Comparison of ENCODE assay signal across 1 cellular context in the genomic region with DNA sequence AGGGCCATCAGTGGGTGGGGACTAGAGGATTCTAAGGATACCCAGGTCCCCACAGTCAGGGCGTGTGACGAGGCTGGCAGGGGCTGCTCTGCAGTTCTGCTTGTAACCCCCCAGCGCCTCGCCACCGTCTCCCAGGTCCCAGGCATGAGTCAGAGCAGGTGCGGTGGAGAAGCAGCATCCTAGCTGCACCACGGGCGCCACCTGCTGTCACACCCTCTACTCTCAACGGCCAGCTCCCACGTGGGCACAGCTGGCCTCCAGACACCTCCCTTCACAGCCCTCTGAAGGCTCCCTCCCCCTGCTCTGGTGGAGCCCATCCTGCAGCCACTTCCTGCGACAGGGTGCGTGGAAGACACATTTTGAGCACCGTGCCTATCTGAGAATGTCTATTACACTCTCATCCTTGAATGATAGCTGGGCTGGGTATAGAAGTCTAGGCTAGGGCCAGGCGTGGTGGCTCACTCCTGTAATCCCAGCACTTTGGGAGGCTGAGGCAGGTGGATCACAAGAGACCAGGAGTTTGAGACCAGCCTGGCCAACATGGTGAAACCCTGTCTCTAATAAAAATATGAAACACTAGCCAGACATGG.
A peak's percentile ranks its signal among the peaks of the same experiment; 100 is the strongest.
TF ChIP-seq lines count a peak whose summit lies in the region.

No MANE protein-coding gene starts in this region.

TF ChIP-seq in K562, 482 proteins besides CTCF, POLR2A, EP300 and RAD21:
- TF ChIP-seq DLX4 (CRISPR knock-in tag; IDR thresholded peaks at IDR 0.05) (no peak), ATF2 (CRISPR knock-in tag; IDR thresholded peaks at IDR 0.05) (no peak), NKRF (IDR thresholded peaks at IDR 0.05; ENCODE audit: borderline replicate concordance) (no peak), SLC30A9 (CRISPR knock-in tag; IDR thresholded peaks at IDR 0.05) (no peak), GABPB1 (CRISPR knock-in tag; IDR thresholded peaks at IDR 0.05) (no peak), U2AF2 (optimal IDR thresholded peaks at IDR 0.05; ENCODE audit: low read depth, low read length) (no peak), POLR2H (tag; IDR thresholded peaks at IDR 0.05; ENCODE audit: low read depth) (no peak), SPI1 (IDR thresholded peaks at IDR 0.05; ENCODE audit: borderline replicate concordance, low read depth, low read length) (no peak), TRIM28 (IDR thresholded peaks at IDR 0.05) (0 out of 2 replicates have a peak, but pooled peaks have one; percentile 59), RB1 (IDR thresholded peaks at IDR 0.05; ENCODE audit: low read depth) (no peak), HDAC8 (tag; IDR thresholded peaks at IDR 0.05) (no peak), FIP1L1 (IDR thresholded peaks at IDR 0.05; ENCODE audit: low read depth, low read length, poor library complexity, severe bottlenecking) (no peak), SFPQ (IDR thresholded peaks at IDR 0.05; ENCODE audit: low read depth, low read length) (no peak), REST (CRISPR knock-in tag; IDR thresholded peaks at IDR 0.05; ENCODE audit: low read depth) (no peak), ZFP1 (CRISPR knock-in tag; IDR thresholded peaks at IDR 0.05) (peak; percentile 84), ZNF780A (CRISPR knock-in tag; IDR thresholded peaks at IDR 0.05) (no peak), CBX1 (IDR thresholded peaks at IDR 0.05; ENCODE audit: low read depth) (no peak), ZBTB7A (IDR thresholded peaks at IDR 0.05; ENCODE audit: borderline replicate concordance, control insufficient read depth, low read depth, low read length) (no peak), KAT2B (IDR thresholded peaks at IDR 0.05; ENCODE audit: low read depth, low read length) (no peak), CBX3 (IDR thresholded peaks at IDR 0.05; ENCODE audit: borderline replicate concordance in 1 of 2, low read length in 2 of 2) (peak in 1 of 2 experiments; percentile 71; a peak in 2 of 3 replicates), HLTF (IDR thresholded peaks at IDR 0.05) (no peak)
- TF ChIP-seq, protein P1, sequence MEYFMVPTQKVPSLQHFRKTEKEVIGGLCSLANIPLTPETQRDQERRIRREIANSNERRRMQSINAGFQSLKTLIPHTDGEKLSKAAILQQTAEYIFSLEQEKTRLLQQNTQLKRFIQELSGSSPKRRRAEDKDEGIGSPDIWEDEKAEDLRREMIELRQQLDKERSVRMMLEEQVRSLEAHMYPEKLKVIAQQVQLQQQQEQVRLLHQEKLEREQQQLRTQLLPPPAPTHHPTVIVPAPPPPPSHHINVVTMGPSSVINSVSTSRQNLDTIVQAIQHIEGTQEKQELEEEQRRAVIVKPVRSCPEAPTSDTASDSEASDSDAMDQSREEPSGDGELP (CRISPR knock-in tag; IDR thresholded peaks at IDR 0.05; ENCODE audit: borderline replicate concordance), result 0 out of 2 replicates have a peak, but pooled peaks have one; percentile 34
- TF ChIP-seq, protein P2, sequence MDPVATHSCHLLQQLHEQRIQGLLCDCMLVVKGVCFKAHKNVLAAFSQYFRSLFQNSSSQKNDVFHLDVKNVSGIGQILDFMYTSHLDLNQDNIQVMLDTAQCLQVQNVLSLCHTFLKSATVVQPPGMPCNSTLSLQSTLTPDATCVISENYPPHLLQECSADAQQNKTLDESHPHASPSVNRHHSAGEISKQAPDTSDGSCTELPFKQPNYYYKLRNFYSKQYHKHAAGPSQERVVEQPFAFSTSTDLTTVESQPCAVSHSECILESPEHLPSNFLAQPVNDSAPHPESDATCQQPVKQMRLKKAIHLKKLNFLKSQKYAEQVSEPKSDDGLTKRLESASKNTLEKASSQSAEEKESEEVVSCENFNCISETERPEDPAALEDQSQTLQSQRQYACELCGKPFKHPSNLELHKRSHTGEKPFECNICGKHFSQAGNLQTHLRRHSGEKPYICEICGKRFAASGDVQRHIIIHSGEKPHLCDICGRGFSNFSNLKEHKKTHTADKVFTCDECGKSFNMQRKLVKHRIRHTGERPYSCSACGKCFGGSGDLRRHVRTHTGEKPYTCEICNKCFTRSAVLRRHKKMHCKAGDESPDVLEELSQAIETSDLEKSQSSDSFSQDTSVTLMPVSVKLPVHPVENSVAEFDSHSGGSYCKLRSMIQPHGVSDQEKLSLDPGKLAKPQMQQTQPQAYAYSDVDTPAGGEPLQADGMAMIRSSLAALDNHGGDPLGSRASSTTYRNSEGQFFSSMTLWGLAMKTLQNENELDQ (CRISPR knock-in tag; IDR thresholded peaks at IDR 0.05; ENCODE audit: borderline replicate concordance), result no peak
- TF ChIP-seq, protein P3, sequence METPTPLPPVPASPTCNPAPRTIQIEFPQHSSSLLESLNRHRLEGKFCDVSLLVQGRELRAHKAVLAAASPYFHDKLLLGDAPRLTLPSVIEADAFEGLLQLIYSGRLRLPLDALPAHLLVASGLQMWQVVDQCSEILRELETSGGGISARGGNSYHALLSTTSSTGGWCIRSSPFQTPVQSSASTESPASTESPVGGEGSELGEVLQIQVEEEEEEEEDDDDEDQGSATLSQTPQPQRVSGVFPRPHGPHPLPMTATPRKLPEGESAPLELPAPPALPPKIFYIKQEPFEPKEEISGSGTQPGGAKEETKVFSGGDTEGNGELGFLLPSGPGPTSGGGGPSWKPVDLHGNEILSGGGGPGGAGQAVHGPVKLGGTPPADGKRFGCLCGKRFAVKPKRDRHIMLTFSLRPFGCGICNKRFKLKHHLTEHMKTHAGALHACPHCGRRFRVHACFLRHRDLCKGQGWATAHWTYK (CRISPR knock-in tag; IDR thresholded peaks at IDR 0.05), result no peak
- TF ChIP-seq, protein P4, sequence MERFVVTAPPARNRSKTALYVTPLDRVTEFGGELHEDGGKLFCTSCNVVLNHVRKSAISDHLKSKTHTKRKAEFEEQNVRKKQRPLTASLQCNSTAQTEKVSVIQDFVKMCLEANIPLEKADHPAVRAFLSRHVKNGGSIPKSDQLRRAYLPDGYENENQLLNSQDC (CRISPR knock-in tag; IDR thresholded peaks at IDR 0.05), result no peak
- TF ChIP-seq, protein P5, sequence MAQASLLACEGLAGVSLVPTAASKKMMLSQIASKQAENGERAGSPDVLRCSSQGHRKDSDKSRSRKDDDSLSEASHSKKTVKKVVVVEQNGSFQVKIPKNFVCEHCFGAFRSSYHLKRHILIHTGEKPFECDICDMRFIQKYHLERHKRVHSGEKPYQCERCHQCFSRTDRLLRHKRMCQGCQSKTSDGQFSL (CRISPR knock-in tag; IDR thresholded peaks at IDR 0.05), result no peak
- TF ChIP-seq, protein P5 (tag; IDR thresholded peaks at IDR 0.05), result no peak
TF ChIP-seq in K562: peak in this region for 4.
